Comparison of ENCODE assay signal across 8 cellular contexts in genomic region chr15:63043391-63044076, GRCh38. TPM values are rescaled to one million over a fixed set of nuclear protein-coding genes. Genes with fewer than 3 reads are reported as not detected.
DNase-seq lines count a peak whose midpoint lies in the region; ATAC-seq and TF ChIP-seq lines count a peak whose summit lies in the region.

No MANE protein-coding gene starts in this region.

- in situ Hi-C loops in transverse colon (cut with MboI; ENCODE audit: low pct_ligation_motif_present in 1 of 4, low pct_unique_long_range_greater_than_20kb in 1 of 4, low sequenced_read_pairs in 3 of 4) = loop anchor here in 1 of 4 donors (25.0 kb wide), 1 partner anchor 156 kb away; no protein-coding TSS in a partner anchor

- intact Hi-C loops in colonic mucosa (cut with DNase I) (loop anchor here (5.0 to 10.0 kb wide), 2 partner anchors 196 to 361 kb away; no protein-coding TSS in a partner anchor), transverse colon (cut with DNase I; ENCODE audit: low total_unique reads) (loop anchor here (5.0 kb wide), 1 partner anchor 146 kb away; no protein-coding TSS in a partner anchor)

- TF ChIP-seq CTCF in colonic mucosa (IDR thresholded peaks at IDR 0.05) (no peak), lung (IDR thresholded peaks at IDR 0.05; ENCODE audit: control extremely low read depth, extremely low read depth) (no peak), transverse colon (IDR thresholded peaks at IDR 0.05) (no peak)

- peak; percentile 47 for DNase-seq in D341Med (ENCODE audit: low spot score)
- DNase-seq in OCI-M1 (lab: John Stamatoyannopoulos, UW) = peak; percentile 59
- DNase-seq in colonic mucosa = peak; percentile 60
- no peak for DNase-seq in lung (ENCODE audit: low spot score)
- no peak for DNase-seq in transverse colon
- no peak for DNase-seq in NCI-H345 treated with DMSO at 0.1 percent for 48 hours (lab: John Stamatoyannopoulos, UW; ENCODE audit: unreplicated experiment)
- no peak for DNase-seq in HuH-7.5 (ENCODE audit: low spot score)

- H3K4me3 ChIP-seq in colonic mucosa = peak overlapping the region; percentile 64
- H3K4me3 ChIP-seq in lung = peak overlapping the region; percentile 47
- peak overlapping the region; percentile 80 to 88 (median 84) for H3K4me3 ChIP-seq in transverse colon

- H3K27ac ChIP-seq in colonic mucosa (peak overlapping the region; percentile 83), lung (ENCODE audit: low read depth in 1 of 2, low read length in 1 of 2) (peak overlapping the region; percentile 56 to 91), transverse colon (peak overlapping the region; percentile 96 to 98 (median 96))

- no peaks in the 10 kb centered on the region for H3K9me3 ChIP-seq in colonic mucosa
- H3K9me3 ChIP-seq in lung (ENCODE audit: control insufficient read depth in 2 of 2, insufficient read depth in 1 of 2, low read length in 1 of 2) = no peaks in the 10 kb centered on the region
- H3K9me3 ChIP-seq in transverse colon = no peaks in the 10 kb centered on the region

- H3K9ac ChIP-seq in colonic mucosa (ENCODE audit: low read depth in 2 of 2, low read length in 2 of 2) = peak overlapping the region; percentile 91 to 95

- no peak for TF ChIP-seq POLR2A in transverse colon (IDR thresholded peaks at IDR 0.05)

- no peak for TF ChIP-seq EP300 in transverse colon (IDR thresholded peaks at IDR 0.05; ENCODE audit: low read depth)

- H3K4me1 ChIP-seq in colonic mucosa = no peaks in the 10 kb centered on the region
- H3K4me1 ChIP-seq in lung (ENCODE audit: control insufficient read depth in 2 of 2, insufficient read depth in 2 of 2, low read length in 2 of 2) = peaks cover 0 to 14% of the 10 kb centered on the region in 2 donors
- H3K4me1 ChIP-seq in transverse colon = peaks cover 0 to 48% (median 29%) of the 10 kb centered on the region in 4 donors

- 1% methylated on average over 32 to 54 of the region's 54 CpGs for WGBS in lung, 2 donors
- 1% methylated on average over 48 of the region's 54 CpGs; no CpG with 5 or more reads in 1 of the 2 donors for WGBS in transverse colon (ENCODE audit: low coverage in 1 of 2), 2 donors

- H3K36me3 ChIP-seq in colonic mucosa (no peaks in the 10 kb centered on the region), lung (ENCODE audit: control insufficient read depth in 2 of 2, insufficient read depth in 2 of 2, low read length in 2 of 2) (peaks cover 0 to 5% of the 10 kb centered on the region in 2 donors), transverse colon (no peaks in the 10 kb centered on the region)

- ATAC-seq in lung (ENCODE audit: insufficient read depth, low FRiP score) (no peak), HG03139 (IDR thresholded peaks at IDR 0.05; ENCODE audit: unreplicated experiment) (no peak)

- no peaks in the 10 kb centered on the region for H3K27me3 ChIP-seq in colonic mucosa
- H3K27me3 ChIP-seq in lung (ENCODE audit: control insufficient read depth, insufficient read depth) = no peaks in the 10 kb centered on the region
- peaks cover 26% of the 10 kb centered on the region for H3K27me3 ChIP-seq in transverse colon

RNA-seq across cellular contexts. Expression of gene TPM1, which starts 1.0 kb away (rescaled TPM):
- total RNA-seq in colonic mucosa (100 to 1,000 TPM; 423 to 769 TPM), lung (100 to 1,000 TPM; 191 to 469 TPM), transverse colon (1,000 to 10,000 TPM in 2 of 4 donors, 100 to 1,000 TPM in 2; 775 to 2,480 (median 1,140) TPM)
- 100 to 1,000 TPM; 118 to 194 TPM for polyA plus RNA-seq in lung

Comparison
In these comparisons a context has a peak if more than half of its experiments do, and no peak if none do; other contexts are left out.
1. DNase-seq: peak in D341Med (single experiment), OCI-M1 (single experiment) and colonic mucosa (single experiment); none in lung (single experiment), transverse colon (single experiment), NCI-H345 treated with DMSO at 0.1 percent for 48 hours (single experiment) and HuH-7.5 (single experiment).
2. Peak in every context shown above with its lines, with median percentiles within 50 percentile points of each other: H3K27ac ChIP-seq and H3K4me3 ChIP-seq.